ENCODE assay signal across 10 cellular contexts in the genomic region with DNA sequence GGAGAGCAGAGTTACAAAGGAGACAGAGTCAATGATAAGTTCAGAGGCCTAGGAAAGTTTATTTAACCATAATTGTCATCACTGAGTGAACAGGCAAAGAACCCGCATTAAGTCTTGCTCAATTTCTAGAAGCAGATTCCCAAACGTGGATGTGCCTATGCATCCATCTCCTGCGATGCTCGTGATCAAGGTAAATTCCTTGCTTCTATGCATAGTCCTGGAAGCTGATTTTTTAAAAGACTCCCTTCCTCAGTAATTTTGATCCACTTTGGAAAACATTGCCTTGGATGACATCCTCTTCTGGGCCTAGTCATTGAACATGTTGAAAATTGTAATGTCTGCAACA.
DNase-seq lines count a peak whose midpoint lies in the region; ATAC-seq and TF ChIP-seq lines count a peak whose summit lies in the region.
"Had no signal": no experiment of that assay in that cellular context is flagged by ENCODE, and none has a peak within 500 bp of the region (broad histone marks: within the 10 kb centered on the region; RNA-seq: fewer than 3 reads in every experiment).

No MANE protein-coding gene starts in this region.

- no peak overlapping the region for H4K8ac ChIP-seq in neuronal stem cell (ENCODE audit: low read depth, low read length)

- no peak for ATAC-seq in stimulated activated naive CD8-positive, alpha-beta T cell treated with anti-CD3 and anti-CD28 coated beads, Interleukin-15, Interleukin-2, amounts not matched to agents 100 U/mL and 50 U/mL, for 24 hours
- ATAC-seq in GM18873 (IDR thresholded peaks at IDR 0.05; ENCODE audit: low FRiP score, unreplicated experiment) (no peak), HG03439 (IDR thresholded peaks at IDR 0.05; ENCODE audit: unreplicated experiment) (no peak)

- no peaks in the 10 kb centered on the region for H3K4me1 ChIP-seq in neuronal stem cell (ENCODE audit: control insufficient read depth in 2 of 2, insufficient read depth in 1 of 2, low read depth in 1 of 2, low read length in 2 of 2)

- H3K27ac ChIP-seq in coronary artery: peak overlapping the region; percentile 9 to 64
- no peak overlapping the region for H3K27ac ChIP-seq in neuronal stem cell (replicated peaks; ENCODE audit: low read length)

- H3K27me3 ChIP-seq in neuronal stem cell (ENCODE audit: control insufficient read depth in 3 of 3, insufficient read depth in 3 of 3, low read depth in 1 of 3, low read length in 3 of 3): no peaks in the 10 kb centered on the region
- H3K27me3 ChIP-seq: pancreas had no signal

- no peak overlapping the region for H2AK5ac ChIP-seq in neuronal stem cell (ENCODE audit: low read depth, low read length)

- no peaks in the 10 kb centered on the region for H3K79me1 ChIP-seq in neuronal stem cell (ENCODE audit: low read depth, low read length)

- H3K9me3 Mint-ChIP-seq in stimulated activated naive CD8-positive, alpha-beta T cell treated with anti-CD3 and anti-CD28 coated beads, Interleukin-15, Interleukin-2, amounts not matched to agents 100 ng/mL and 50 ng/mL, for 24 hours: no peaks in the 10 kb centered on the region

- H3K23ac ChIP-seq in neuronal stem cell (ENCODE audit: low read depth, low read length, poor library complexity): no peak overlapping the region

- no peak for TF ChIP-seq CTCF in coronary artery (IDR thresholded peaks at IDR 0.05)

- no CpG with 5 or more reads among the region's 4 CpGs for whole genome bisulfite sequencing in neuronal stem cell (ENCODE audit: extremely low coverage in 2 of 2, insufficient read length in 2 of 2, insufficient replicate concordance in 1 of 2), 2 donors

- H3K9ac ChIP-seq in neuronal stem cell (ENCODE audit: low read depth, low read length, poor library complexity): no peak overlapping the region

- no peak overlapping the region for H3K14ac ChIP-seq in neuronal stem cell (ENCODE audit: low read length)

- H2BK120ac ChIP-seq in neuronal stem cell (ENCODE audit: low read depth, low read length): no peak overlapping the region

- H3K36me3 Mint-ChIP-seq in stimulated activated naive CD8-positive, alpha-beta T cell treated with anti-CD3 and anti-CD28 coated beads, Interleukin-15, Interleukin-2, amounts not matched to agents 100 ng/mL and 50 ng/mL, for 24 hours (ENCODE audit: low read depth): no peaks in the 10 kb centered on the region

- DNase-seq in stimulated activated naive CD8-positive, alpha-beta T cell treated with anti-CD3 and anti-CD28 coated beads, Interleukin-15, Interleukin-2, amounts not matched to agents 100 U/mL and 50 U/mL, for 24 hours: no peak
- no peak for DNase-seq in coronary artery (ENCODE audit: low spot score)
- no peak for DNase-seq in neuronal stem cell (ENCODE audit: low spot score)
- DNase-seq in HK-2 (ENCODE audit: unreplicated experiment): no peak
- DNase-seq in activated gamma-delta T cell treated with Interleukin-2 at 50 U/mL for 16 hours: no peak
- DNase-seq: NCI-H1048 had no signal

- H3K27ac Mint-ChIP-seq in stimulated activated naive CD8-positive, alpha-beta T cell treated with anti-CD3 and anti-CD28 coated beads, Interleukin-15, Interleukin-2, amounts not matched to agents 100 ng/mL and 50 ng/mL, for 24 hours: peak overlapping the region; percentile 28

- peak overlapping the region; percentile 70 for H2AFZ ChIP-seq in neuronal stem cell (ENCODE audit: low read length)

- peaks cover 26% of the 10 kb centered on the region for H3K4me1 Mint-ChIP-seq in stimulated activated naive CD8-positive, alpha-beta T cell treated with anti-CD3 and anti-CD28 coated beads, Interleukin-15, Interleukin-2, amounts not matched to agents 100 ng/mL and 50 ng/mL, for 24 hours (ENCODE audit: low read depth)

- no peaks in the 10 kb centered on the region for H3K9me3 ChIP-seq in neuronal stem cell (replicated peaks in 1 of 2; ENCODE audit: control insufficient read depth in 2 of 2, insufficient read depth in 1 of 2, low read depth in 1 of 2, low read length in 2 of 2)
- H3K9me3 ChIP-seq: pancreas had no signal

- no peaks in the 10 kb centered on the region for H3K36me3 ChIP-seq in neuronal stem cell (replicated peaks in 1 of 2; ENCODE audit: control insufficient read depth in 2 of 2, insufficient read depth in 2 of 2, low read length in 2 of 2)
- H3K36me3 ChIP-seq: pancreas had no signal

- no peak overlapping the region for H3K4me3 Mint-ChIP-seq in stimulated activated naive CD8-positive, alpha-beta T cell treated with anti-CD3 and anti-CD28 coated beads, Interleukin-15, Interleukin-2, amounts not matched to agents 100 ng/mL and 50 ng/mL, for 24 hours

- no peak overlapping the region for H4K91ac ChIP-seq in neuronal stem cell (ENCODE audit: low read depth, low read length, poor library complexity)

- no peak overlapping the region for H3K4ac ChIP-seq in neuronal stem cell (ENCODE audit: low read length)

- H2BK15ac ChIP-seq in neuronal stem cell (ENCODE audit: low read length): no peak overlapping the region

- H3K4me3 ChIP-seq in coronary artery: no peak overlapping the region
- no peak overlapping the region for H3K4me3 ChIP-seq in neuronal stem cell (ENCODE audit: low read length in 2 of 2)
- H3K4me3 ChIP-seq: pancreas had no signal

- H2BK12ac ChIP-seq in neuronal stem cell (ENCODE audit: low read length): no peak overlapping the region

- no peak overlapping the region for H3K18ac ChIP-seq in neuronal stem cell (ENCODE audit: low read length)

- no peak overlapping the region for H2BK5ac ChIP-seq in neuronal stem cell (ENCODE audit: low read length)

- H3K27me3 Mint-ChIP-seq in stimulated activated naive CD8-positive, alpha-beta T cell treated with anti-CD3 and anti-CD28 coated beads, Interleukin-15, Interleukin-2, amounts not matched to agents 100 ng/mL and 50 ng/mL, for 24 hours: no peaks in the 10 kb centered on the region

- H3K4me2 ChIP-seq in neuronal stem cell (ENCODE audit: insufficient read depth, low read length, poor library complexity, severe bottlenecking): no peak overlapping the region
